ENCODE assay signal across 7 cellular contexts in genomic region chr9:71237051-71237450, GRCh38.
"Had no signal": no experiment of that assay in that cellular context is flagged by ENCODE, and none has a peak within 500 bp of the region (broad histone marks: within the 10 kb centered on the region; RNA-seq: fewer than 3 reads in every experiment).

No MANE protein-coding gene starts in this region.

- H3K4me3 ChIP-seq: K562 had no signal

- ATAC-seq: K562 had no signal

- DNase-seq: IMR-90, KBM-7, KG1 had no signal

- FAIRE-seq: HTR-8/SVneo, K562 had no signal

- H3K9ac ChIP-seq: KMS-11 had no signal

- H3K27ac ChIP-seq: HL-60, KMS-11 had no signal

- H3K4me2 ChIP-seq: KMS-11 had no signal
